Comparison of ENCODE assay signal across 19 cellular contexts in genomic region chr4:40432504-40432903, GRCh38.
DNase-seq lines count a peak whose midpoint lies in the region; ATAC-seq, FAIRE-seq and TF ChIP-seq lines count a peak whose summit lies in the region.
"Had no signal": no experiment of that assay in that cellular context is flagged by ENCODE, and none has a peak within 500 bp of the region (broad histone marks: within the 10 kb centered on the region; RNA-seq: fewer than 3 reads in every experiment).

No MANE protein-coding gene starts in this region.

- peaks cover 34% of the 10 kb centered on the region for H3K36me3 Mint-ChIP-seq in T-helper 2 cell treated with Interferon-gamma antibody and Interleukin-4, amounts not matched to agents 5 μg/mL and 100 μg/mL, for 36 hours (ENCODE audit: low read depth)
- H3K36me3 Mint-ChIP-seq in CD4-positive, CD25-positive, alpha-beta regulatory T cell = no peaks in the 10 kb centered on the region
- peaks cover 2% of the 10 kb centered on the region for H3K36me3 Mint-ChIP-seq in activated CD8-positive, alpha-beta T cell treated with anti-CD3 and anti-CD28 coated beads for 36 hours (ENCODE audit: low read depth)
- H3K36me3 Mint-ChIP-seq in naive thymus-derived CD8-positive, alpha-beta T cell = no peaks in the 10 kb centered on the region

- H3K9me3 ChIP-seq in CD4-positive, CD25-positive, alpha-beta regulatory T cell (ENCODE audit: control insufficient read depth in 2 of 2, low read length in 2 of 2) = no peaks in the 10 kb centered on the region
- no peaks in the 10 kb centered on the region for H3K9me3 ChIP-seq in upper lobe of right lung

- H3K4me1 ChIP-seq in CD4-positive, CD25-positive, alpha-beta regulatory T cell (ENCODE audit: control insufficient read depth, insufficient read depth, low read length, poor library complexity, severe bottlenecking) = peaks cover 15% of the 10 kb centered on the region
- no peaks in the 10 kb centered on the region for H3K4me1 ChIP-seq in upper lobe of right lung
- H3K4me1 ChIP-seq: BLaER1 had no signal

- H3K27me3 Mint-ChIP-seq in T-helper 2 cell treated with Interferon-gamma antibody and Interleukin-4, amounts not matched to agents 5 μg/mL and 100 μg/mL, for 36 hours (ENCODE audit: low read depth) = no peaks in the 10 kb centered on the region
- H3K27me3 Mint-ChIP-seq in CD4-positive, CD25-positive, alpha-beta regulatory T cell = no peaks in the 10 kb centered on the region
- H3K27me3 Mint-ChIP-seq in activated CD8-positive, alpha-beta T cell treated with anti-CD3 and anti-CD28 coated beads for 36 hours = no peaks in the 10 kb centered on the region
- no peaks in the 10 kb centered on the region for H3K27me3 Mint-ChIP-seq in naive thymus-derived CD8-positive, alpha-beta T cell

- H3K4me1 Mint-ChIP-seq in T-helper 2 cell treated with Interferon-gamma antibody and Interleukin-4, amounts not matched to agents 5 μg/mL and 100 μg/mL, for 36 hours (ENCODE audit: low read depth) = peaks cover 33% of the 10 kb centered on the region
- H3K4me1 Mint-ChIP-seq in CD4-positive, CD25-positive, alpha-beta regulatory T cell = peaks cover 7 to 44% (median 16%) of the 10 kb centered on the region in 4 donors
- peaks cover 35% of the 10 kb centered on the region for H3K4me1 Mint-ChIP-seq in activated CD8-positive, alpha-beta T cell treated with anti-CD3 and anti-CD28 coated beads for 36 hours (ENCODE audit: low read depth)
- H3K4me1 Mint-ChIP-seq in naive thymus-derived CD8-positive, alpha-beta T cell = peaks cover 6 to 30% (median 26%) of the 10 kb centered on the region in 4 donors

- DNase-seq in T-helper 2 cell treated with Interferon-gamma antibody and Interleukin-4, amounts not matched to agents 5 μg/mL and 100 μg/mL, for 36 hours (ENCODE audit: low spot score) = no peak
- DNase-seq in T-helper 2 cell = no peak
- DNase-seq in CD4-positive, CD25-positive, alpha-beta regulatory T cell = no peak
- no peak for DNase-seq in activated CD8-positive, alpha-beta T cell treated with anti-CD3 and anti-CD28 coated beads for 36 hours
- DNase-seq in naive thymus-derived CD8-positive, alpha-beta T cell = no peak
- DNase-seq in posterior cingulate gyrus = no peak
- no peak for DNase-seq in upper lobe of right lung
- DNase-seq in GM12892 (ENCODE audit: insufficient read length) = no peak
- DNase-seq: 8988T; DMS 273 treated with DMSO at 0.1 percent for 48 hours; GF-D8; NCI-H1417 treated with DMSO at 0.1 percent for 48 hours; NCI-H2029; NCI-H2171 treated with DMSO at 0.1 percent for 48 hours; NCI-H446 treated with DMSO at 0.1 percent for 48 hours; NK-92 treated with Interleukin-12 subunit alpha and Interleukin-12 subunit beta, amount 100 ng/mL, for 24 hours; SHP77 treated with DMSO at 0.1 percent for 48 hours had no signal

- H3K4me3 ChIP-seq in CD4-positive, CD25-positive, alpha-beta regulatory T cell (ENCODE audit: low read depth, low read length) = no peak overlapping the region
- H3K4me3 ChIP-seq in upper lobe of right lung = no peak overlapping the region
- H3K4me3 ChIP-seq: BLaER1, GM23338 had no signal

- intact Hi-C loops in activated CD8-positive, alpha-beta T cell treated with anti-CD3 and anti-CD28 coated beads for 36 hours (cut with micrococcal nuclease) = no loop called here
- intact Hi-C loops in posterior cingulate gyrus (cut with DNase I) (no loop called here), upper lobe of right lung (cut with DNase I) (no loop called here)

- H3K27me3 ChIP-seq in CD4-positive, CD25-positive, alpha-beta regulatory T cell (ENCODE audit: control insufficient read depth, insufficient read depth, low read length) = no peaks in the 10 kb centered on the region
- H3K27me3 ChIP-seq in upper lobe of right lung = no peaks in the 10 kb centered on the region
- H3K27me3 ChIP-seq: BLaER1 had no signal

- H3K27ac Mint-ChIP-seq in T-helper 2 cell treated with Interferon-gamma antibody and Interleukin-4, amounts not matched to agents 5 μg/mL and 100 μg/mL, for 36 hours = peak overlapping the region; percentile 69
- peak overlapping the region; percentile 82 to 95 (median 86) for H3K27ac Mint-ChIP-seq in CD4-positive, CD25-positive, alpha-beta regulatory T cell
- H3K27ac Mint-ChIP-seq in activated CD8-positive, alpha-beta T cell treated with anti-CD3 and anti-CD28 coated beads for 36 hours = peak overlapping the region; percentile 55
- peak overlapping the region in 9 of 10 donors; percentile 60 to 85 (median 72) for H3K27ac Mint-ChIP-seq in naive thymus-derived CD8-positive, alpha-beta T cell

- no peak for TF ChIP-seq POLR2A in GM12892 (IDR thresholded peaks at IDR 0.05; ENCODE audit: low read depth, low read length)

- TF ChIP-seq CTCF in activated CD8-positive, alpha-beta T cell treated with anti-CD3 and anti-CD28 coated beads for 36 hours (IDR thresholded peaks at IDR 0.05) = no peak
- no peak for TF ChIP-seq CTCF in upper lobe of right lung (IDR thresholded peaks at IDR 0.05)

- CTCF ChIA-PET in activated CD8-positive, alpha-beta T cell treated with anti-CD3 and anti-CD28 coated beads for 36 hours (lab: Charles Lee) = interaction anchor here (0.8 to 1.4 kb wide), 2 partner anchors 10 to 12 kb away, joined by 3 to 5 read pairs; no protein-coding TSS in a partner anchor

- H3K9me3 Mint-ChIP-seq in T-helper 2 cell treated with Interferon-gamma antibody and Interleukin-4, amounts not matched to agents 5 μg/mL and 100 μg/mL, for 36 hours = peaks cover 15% of the 10 kb centered on the region
- peaks cover 0 to 5% (median 0%) of the 10 kb centered on the region in 7 donors for H3K9me3 Mint-ChIP-seq in CD4-positive, CD25-positive, alpha-beta regulatory T cell
- H3K9me3 Mint-ChIP-seq in activated CD8-positive, alpha-beta T cell treated with anti-CD3 and anti-CD28 coated beads for 36 hours = peaks cover 3% of the 10 kb centered on the region
- H3K9me3 Mint-ChIP-seq in naive thymus-derived CD8-positive, alpha-beta T cell = no peaks in the 10 kb centered on the region
- H3K9me3 Mint-ChIP-seq: GM23338 had no signal

- peak overlapping the region; percentile 26 for H3K4me3 Mint-ChIP-seq in T-helper 2 cell treated with Interferon-gamma antibody and Interleukin-4, amounts not matched to agents 5 μg/mL and 100 μg/mL, for 36 hours
- H3K4me3 Mint-ChIP-seq in CD4-positive, CD25-positive, alpha-beta regulatory T cell = peak overlapping the region in 1 of 4 donors; percentile 20
- no peak overlapping the region for H3K4me3 Mint-ChIP-seq in activated CD8-positive, alpha-beta T cell treated with anti-CD3 and anti-CD28 coated beads for 36 hours
- H3K4me3 Mint-ChIP-seq in naive thymus-derived CD8-positive, alpha-beta T cell = peak overlapping the region in 2 of 10 donors; percentile 20 to 29
- H3K4me3 Mint-ChIP-seq: GM23338 had no signal

- no peaks in the 10 kb centered on the region for H3K36me3 ChIP-seq in CD4-positive, CD25-positive, alpha-beta regulatory T cell (ENCODE audit: control insufficient read depth, insufficient read depth, low read length)
- peaks cover 25% of the 10 kb centered on the region for H3K36me3 ChIP-seq in upper lobe of right lung
- H3K36me3 ChIP-seq: BLaER1 had no signal

- POLR2A ChIA-PET in activated CD8-positive, alpha-beta T cell treated with anti-CD3 and anti-CD28 coated beads for 36 hours (lab: Charles Lee) = no interaction called here
- POLR2A ChIA-PET in naive thymus-derived CD8-positive, alpha-beta T cell (lab: Charles Lee) = no interaction called here

- no peak for ATAC-seq in CD4-positive, CD25-positive, alpha-beta regulatory T cell (ENCODE audit: low read depth in 2 of 2)
- no peak for ATAC-seq in activated CD8-positive, alpha-beta T cell treated with anti-CD3 and anti-CD28 coated beads for 36 hours
- ATAC-seq in naive thymus-derived CD8-positive, alpha-beta T cell = no peak
- no peak for ATAC-seq in upper lobe of right lung

- H3K27ac ChIP-seq in CD4-positive, CD25-positive, alpha-beta regulatory T cell (ENCODE audit: insufficient read depth, low read length, poor library complexity, severe bottlenecking) = peak overlapping the region; percentile 58
- H3K27ac ChIP-seq in upper lobe of right lung = no peak overlapping the region
- H3K27ac ChIP-seq: BLaER1 had no signal

- no peak for FAIRE-seq in GM12892 (lab: Jason Lieb, UNC)
